8 cellular contexts compared by ENCODE assay signal in the genomic region with DNA sequence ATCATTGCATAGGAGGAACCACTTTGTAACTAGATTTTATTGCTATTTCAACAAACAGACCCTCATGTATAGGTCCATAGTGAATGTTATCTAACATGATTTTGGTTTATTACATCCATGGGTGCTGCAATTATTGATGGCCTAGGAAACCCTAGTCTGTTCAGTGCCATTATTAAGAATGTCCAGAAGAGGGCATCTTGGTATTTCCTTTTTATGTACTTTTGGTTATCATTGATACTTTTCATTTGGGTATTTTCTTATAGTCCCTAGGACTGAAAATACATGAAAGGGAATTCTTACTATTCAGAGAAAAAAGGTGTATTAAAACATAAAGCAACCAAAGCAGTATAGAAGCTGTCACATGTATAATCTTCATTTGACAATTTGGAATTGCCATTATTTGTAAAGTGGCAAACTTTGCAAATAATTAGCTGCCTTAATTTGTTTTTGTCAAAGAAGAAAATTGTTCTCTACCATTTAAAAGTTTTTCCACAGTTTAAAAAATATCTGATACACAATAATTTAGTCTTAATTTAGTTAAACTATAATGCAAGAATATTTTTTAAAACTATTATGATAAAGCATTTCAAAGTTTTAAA. TPM values are rescaled to one million over a fixed set of nuclear protein-coding genes. Genes with fewer than 3 reads are reported as not detected.
DNase-seq lines count a peak whose midpoint lies in the region; ATAC-seq and TF ChIP-seq lines count a peak whose summit lies in the region.

No MANE protein-coding gene starts in this region.

- H2BK12ac ChIP-seq in H9 (ENCODE audit: insufficient read length, low read depth, low read length) = no peak overlapping the region

- H3K4me3 ChIP-seq in Panc1 (ENCODE audit: low read depth in 2 of 2, low read length in 2 of 2) = no peak overlapping the region

- H3K14ac ChIP-seq in H9 (ENCODE audit: insufficient read depth, low read length) = no peak overlapping the region

- peaks cover 3% of the 10 kb centered on the region for H3K79me1 ChIP-seq in H9 (ENCODE audit: insufficient read depth, low read depth, low read length, poor library complexity, severe bottlenecking)

- H3K4me1 ChIP-seq in H9 (ENCODE audit: insufficient read depth, low read length) (no peaks in the 10 kb centered on the region; the same call in 1 of the 2 replicates), Panc1 (ENCODE audit: control insufficient read depth, insufficient read depth, low read length) (no peaks in the 10 kb centered on the region)

- H3K9me3 Mint-ChIP-seq in H9 = no peaks in the 10 kb centered on the region
- no peaks in the 10 kb centered on the region for H3K9me3 Mint-ChIP-seq in endothelial cell (ENCODE audit: unreplicated experiment)
- H3K9me3 Mint-ChIP-seq in osteocyte (ENCODE audit: unreplicated experiment) = no peaks in the 10 kb centered on the region

- H3K27ac ChIP-seq in C4-2B = no peak overlapping the region
- H3K27ac ChIP-seq in H9 (ENCODE audit: insufficient read length, low read depth, low read length) = no peak overlapping the region
- no peak overlapping the region for H3K27ac ChIP-seq in Panc1 (ENCODE audit: low read length)

- H3K9me3 ChIP-seq in H9 (ENCODE audit: control insufficient read depth, low read depth, low read length) (no peaks in the 10 kb centered on the region), Panc1 (ENCODE audit: control insufficient read depth, insufficient read depth, low read depth, low read length) (no peaks in the 10 kb centered on the region)

- no peak overlapping the region for H3K4me2 ChIP-seq in H9 (ENCODE audit: insufficient read depth, insufficient read length, low read length)

- no TSS peak for BruUV-seq in Panc1 (replicated peaks; lab: Mats Ljungman, UMichigan)

- no peaks in the 10 kb centered on the region for H3K27me3 Mint-ChIP-seq in H9 (ENCODE audit: low read depth)
- no peaks in the 10 kb centered on the region for H3K27me3 Mint-ChIP-seq in endothelial cell (ENCODE audit: unreplicated experiment)
- no peaks in the 10 kb centered on the region for H3K27me3 Mint-ChIP-seq in osteocyte (ENCODE audit: unreplicated experiment)

- in situ Hi-C loops in Panc1 (cut with HindIII; ENCODE audit: low pct_unique_long_range_greater_than_20kb, low sequenced_read_pairs) = no loop called here

- no peak overlapping the region for H4K5ac ChIP-seq in H9 (ENCODE audit: insufficient read length, low read depth, low read length)

- DNase-seq in H9 = no peak
- DNase-seq in Panc1 (ENCODE audit: low read depth, low spot score) = peak; percentile 15
- DNase-seq in endothelial cell (ENCODE audit: low spot score) = no peak
- DNase-seq in osteocyte (ENCODE audit: extremely low spot score, unreplicated experiment) = no peak
- DNase-seq in activated CD4-positive, alpha-beta T cell treated with anti-CD3 and anti-CD28 coated beads, Interleukin-2, amount 50 U/mL, for 1 hour = no peak
- no peak for DNase-seq in left cardiac atrium

- peak; percentile 79 for TF ChIP-seq CTCF in C4-2B (conservative IDR thresholded peaks at IDR 0.05)
- TF ChIP-seq CTCF in H9 (conservative IDR thresholded peaks at IDR 0.05) = peak; percentile 77
- no peak; the same call in 1 of the 2 replicates for TF ChIP-seq CTCF in Panc1 (IDR thresholded peaks at IDR 0.05)
- TF ChIP-seq CTCF in endothelial cell (IDR thresholded peaks at IDR 0.05; ENCODE audit: unreplicated experiment) = peak; percentile 68
- TF ChIP-seq CTCF in osteocyte (IDR thresholded peaks at IDR 0.05) = peak; percentile 76

- H2AFZ ChIP-seq in H9 (ENCODE audit: low read length) = no peak overlapping the region

- H4K91ac ChIP-seq in H9 (ENCODE audit: insufficient read length, low read depth, low read length) = no peak overlapping the region

- H3K4me3 Mint-ChIP-seq in H9 (no peak overlapping the region), endothelial cell (ENCODE audit: unreplicated experiment) (no peak overlapping the region), osteocyte (ENCODE audit: unreplicated experiment) (no peak overlapping the region)

- CTCF ChIA-PET in Panc1 (lab: Charles Lee) = no interaction called here

- no peak for ATAC-seq in Panc1
- ATAC-seq in GM21737 (IDR thresholded peaks at IDR 0.05; ENCODE audit: unreplicated experiment) = no peak
- no peak for ATAC-seq in left cardiac atrium

- H3K23ac ChIP-seq in H9 (ENCODE audit: insufficient read length, low read depth, low read length) = no peak overlapping the region

- H3K4ac ChIP-seq in H9 (ENCODE audit: low read depth, low read length) = no peak overlapping the region

- H4K20me1 ChIP-seq in H9 (ENCODE audit: control insufficient read depth, insufficient read depth, insufficient read length) = no peaks in the 10 kb centered on the region

- H3K23me2 ChIP-seq in H9 (ENCODE audit: insufficient read length, low read depth, low read length, poor library complexity, severe bottlenecking) = no peaks in the 10 kb centered on the region

- POLR2A ChIA-PET in Panc1 (lab: Charles Lee) = no interaction called here

- no peak overlapping the region for H2BK20ac ChIP-seq in H9 (ENCODE audit: low read depth, low read length, poor library complexity, severe bottlenecking)

- intact Hi-C loops in Panc1 (cut with micrococcal nuclease; ENCODE audit: unreplicated experiment) (loop anchor here (2.0 kb wide), 1 partner anchor 201 kb away; no protein-coding TSS in a partner anchor), left cardiac atrium (cut with DNase I) (loop anchor here (5.0 to 10.0 kb wide), 2 partner anchors 199 to 201 kb away; no protein-coding TSS in a partner anchor)

- no peak overlapping the region for H2BK15ac ChIP-seq in H9 (ENCODE audit: low read depth, low read length)

- H2AK5ac ChIP-seq in H9 (ENCODE audit: insufficient read length, low read length) = no peak overlapping the region

- no peak overlapping the region for H2BK5ac ChIP-seq in H9 (ENCODE audit: insufficient read length, low read length)

- H3K36me3 ChIP-seq in Panc1 (ENCODE audit: control insufficient read depth, insufficient read depth, low read length) = no peaks in the 10 kb centered on the region; the same call in 1 of the 2 replicates

- H3T11ph ChIP-seq in H9 (ENCODE audit: low read length) = no peak overlapping the region

- H3K27me3 ChIP-seq in H9 (ENCODE audit: insufficient read depth, low read length) (no peaks in the 10 kb centered on the region), Panc1 (ENCODE audit: control insufficient read depth, insufficient read depth, low read length) (no peaks in the 10 kb centered on the region)

- H2BK120ac ChIP-seq in H9 (ENCODE audit: low read depth, low read length, poor library complexity, severe bottlenecking) = no peak overlapping the region

- H3K36me3 Mint-ChIP-seq in H9 (ENCODE audit: insufficient read depth in 1 of 3, low read depth in 3 of 3) (peaks cover 22 to 54% (median 51%) of the 10 kb centered on the region in 3 experiments; a peak in 6 of 7 replicates), endothelial cell (ENCODE audit: low read depth, unreplicated experiment) (peaks cover 4% of the 10 kb centered on the region), osteocyte (ENCODE audit: unreplicated experiment) (peaks cover 21% of the 10 kb centered on the region)

- H3K4me1 Mint-ChIP-seq in H9 (peaks cover 19% of the 10 kb centered on the region in 2 experiments), endothelial cell (ENCODE audit: unreplicated experiment) (peaks cover 4% of the 10 kb centered on the region), osteocyte (ENCODE audit: unreplicated experiment) (no peaks in the 10 kb centered on the region)

- H4K8ac ChIP-seq in H9 (replicated peaks; ENCODE audit: insufficient read length, low read depth, low read length) = no peak overlapping the region

- no peak overlapping the region for H3K56ac ChIP-seq in H9 (ENCODE audit: insufficient read length, low read depth, low read length)

- H3K79me2 ChIP-seq in H9 (ENCODE audit: insufficient read depth, low read length) = no peaks in the 10 kb centered on the region

- no peak overlapping the region for H3K18ac ChIP-seq in H9 (ENCODE audit: insufficient read length, low read depth, low read length)

- H3K27ac Mint-ChIP-seq in H9 = no peak overlapping the region
- no peak overlapping the region for H3K27ac Mint-ChIP-seq in endothelial cell (ENCODE audit: unreplicated experiment)
- no peak overlapping the region for H3K27ac Mint-ChIP-seq in osteocyte (ENCODE audit: unreplicated experiment)

- no peak overlapping the region for H3K9ac ChIP-seq in H9 (ENCODE audit: extremely low read depth, insufficient read length, low read length)

RNA-seq across cellular contexts. Expression of gene CNOT10, which starts 48.7 kb away (rescaled TPM):
- 55.4 and 67.1 TPM in 2 replicates for total RNA-seq in H9 (2021)
- total RNA-seq in Panc1 (2021; ENCODE audit: unreplicated experiment) = 26.1 TPM
- 13.4 TPM for polyA plus RNA-seq in Panc1 (2012; ENCODE audit: insufficient read length)
- 42.1 TPM for total RNA-seq in endothelial cell (ENCODE audit: unreplicated experiment)
- 47.7 and 49.6 TPM in 2 replicates for total RNA-seq in osteocyte
- 10 to 100 TPM; 16.1 to 18.1 TPM for total RNA-seq in left cardiac atrium
